ENCODE assay signal across 8 cellular contexts in genomic region chr7:141012696-141013344, GRCh38. TPM values are rescaled to one million over a fixed set of nuclear protein-coding genes. Genes with fewer than 3 reads are reported as not detected.
A peak's percentile ranks its signal among the peaks of the same experiment; 100 is the strongest.
DNase-seq lines count a peak whose midpoint lies in the region; ATAC-seq and TF ChIP-seq lines count a peak whose summit lies in the region.

No MANE protein-coding gene starts in this region.

- intact Hi-C loops in Calu3 (cut with micrococcal nuclease; ENCODE audit: unreplicated experiment) = loop anchor here (1.0 to 5.0 kb wide), 2 partner anchors 202 to 341 kb away; partner anchors contain the start of gene ADCK2
- intact Hi-C loops in vagina (cut with DNase I) = loop anchor here (10.0 kb wide), 1 partner anchor 198 kb away; no protein-coding TSS in a partner anchor
- intact Hi-C loops in tibial artery (cut with DNase I; ENCODE audit: low total_unique reads) = loop anchor here (5.0 to 10.0 kb wide), 3 partner anchors 88 to 341 kb away; partner anchors contain the start of genes ADCK2 and BRAF

- H3K4me1 ChIP-seq in KMS-11 (ENCODE audit: low read depth, poor library complexity, severe bottlenecking) (peaks cover 28% of the 10 kb centered on the region), vagina (peaks cover 23% of the 10 kb centered on the region), tibial artery (peaks cover 0 to 13% (median 7%) of the 10 kb centered on the region in 4 donors)

- H3K4me1 Mint-ChIP-seq in Calu3 (ENCODE audit: low read depth, unreplicated experiment) (peaks cover 9% of the 10 kb centered on the region), nephron progenitor cell (peaks cover 19% of the 10 kb centered on the region)

- CTCF ChIA-PET in Calu3 (lab: Charles Lee) = no interaction called here

- H4K20me1 ChIP-seq in KMS-11 (ENCODE audit: insufficient read depth) = no peaks in the 10 kb centered on the region

- H3K27me3 Mint-ChIP-seq in Calu3 (ENCODE audit: unreplicated experiment) (no peaks in the 10 kb centered on the region), nephron progenitor cell (ENCODE audit: low read depth, poor library complexity) (peaks cover 19% of the 10 kb centered on the region)

- TF ChIP-seq CTCF in Calu3 (IDR thresholded peaks at IDR 0.05; ENCODE audit: unreplicated experiment) (no peak), KMS-11 (conservative IDR thresholded peaks at IDR 0.05; ENCODE audit: low read depth, low read length) (no peak), nephron progenitor cell (IDR thresholded peaks at IDR 0.05) (no peak), vagina (IDR thresholded peaks at IDR 0.05) (no peak), tibial artery (IDR thresholded peaks at IDR 0.05) (no peak)

- peak overlapping the region; percentile 79 for H3K4me2 ChIP-seq in KMS-11

- DNase-seq in Calu3 = no peak
- DNase-seq in amniotic stem cell (lab: John Stamatoyannopoulos, UW) = peak; percentile 1
- DNase-seq in nephron progenitor cell = no peak
- DNase-seq in NCI-H510A treated with DMSO at 0.1 percent for 48 hours (lab: John Stamatoyannopoulos, UW) = no peak
- no peak for DNase-seq in vagina (ENCODE audit: extremely low spot score in 2 of 2)
- DNase-seq in tibial artery = no peak

- H3K36me3 Mint-ChIP-seq in Calu3 (ENCODE audit: insufficient read depth, unreplicated experiment) (peaks cover 22% of the 10 kb centered on the region), nephron progenitor cell (ENCODE audit: low read depth) (peaks cover 15% of the 10 kb centered on the region)

- H3K27ac ChIP-seq in KMS-11 = no peak overlapping the region
- H3K27ac ChIP-seq in vagina = no peak overlapping the region
- no peak overlapping the region for H3K27ac ChIP-seq in tibial artery

- no peak overlapping the region for H3K4me3 ChIP-seq in KMS-11 (IDR thresholded peaks at IDR 0.05; ENCODE audit: insufficient read depth, low read depth, low read length)
- H3K4me3 ChIP-seq in vagina = no peak overlapping the region
- no peak overlapping the region for H3K4me3 ChIP-seq in tibial artery

- H2AFZ ChIP-seq in KMS-11 (ENCODE audit: low read depth) = no peak overlapping the region

- H3K9me3 Mint-ChIP-seq in Calu3 (ENCODE audit: low read depth, unreplicated experiment) (peaks cover 3% of the 10 kb centered on the region), nephron progenitor cell (peaks cover 7% of the 10 kb centered on the region)

- no peak for ATAC-seq in HG03097 (IDR thresholded peaks at IDR 0.05; ENCODE audit: low FRiP score, unreplicated experiment)

- no TSS peak for BruUV-seq in Calu3 (replicated peaks; lab: Mats Ljungman, UMichigan)

- TF ChIP-seq POLR2A in vagina (IDR thresholded peaks at IDR 0.05) = no peak

- H3K79me2 ChIP-seq in KMS-11 (ENCODE audit: insufficient read depth, low read depth) = peaks cover 9% of the 10 kb centered on the region; the same call in 1 of the 2 replicates

- no peaks in the 10 kb centered on the region; the same call in 1 of the 2 replicates for H3K36me3 ChIP-seq in KMS-11 (ENCODE audit: insufficient read depth)
- H3K36me3 ChIP-seq in vagina = peaks cover 0 to 5% of the 10 kb centered on the region in 2 donors
- peaks cover 0 to 19% (median under 1%) of the 10 kb centered on the region in 3 donors for H3K36me3 ChIP-seq in tibial artery

- H3K4me3 Mint-ChIP-seq in Calu3 (ENCODE audit: low read depth, unreplicated experiment) (peak overlapping the region; percentile 92), nephron progenitor cell (peak overlapping the region; percentile 98)

- no peak overlapping the region; the same call in 1 of the 2 replicates for H3K9ac ChIP-seq in KMS-11

- H3K27me3 ChIP-seq in KMS-11 (ENCODE audit: insufficient read depth, low read depth) (no peaks in the 10 kb centered on the region), vagina (no peaks in the 10 kb centered on the region), tibial artery (no peaks in the 10 kb centered on the region)

- H3K9me3 ChIP-seq in vagina (no peaks in the 10 kb centered on the region), tibial artery (peaks cover 0 to 5% (median 0%) of the 10 kb centered on the region in 3 donors)

- H3K27ac Mint-ChIP-seq in Calu3 (ENCODE audit: unreplicated experiment) (no peak overlapping the region), nephron progenitor cell (no peak overlapping the region)

RNA-seq across cellular contexts. Expression of gene MRPS33, which starts 1.9 kb away (rescaled TPM):
- total RNA-seq in Calu3 (2022) = 54.6 and 60.3 TPM in 2 replicates
- total RNA-seq in vagina = 5.9 TPM
